In the genomic region with DNA sequence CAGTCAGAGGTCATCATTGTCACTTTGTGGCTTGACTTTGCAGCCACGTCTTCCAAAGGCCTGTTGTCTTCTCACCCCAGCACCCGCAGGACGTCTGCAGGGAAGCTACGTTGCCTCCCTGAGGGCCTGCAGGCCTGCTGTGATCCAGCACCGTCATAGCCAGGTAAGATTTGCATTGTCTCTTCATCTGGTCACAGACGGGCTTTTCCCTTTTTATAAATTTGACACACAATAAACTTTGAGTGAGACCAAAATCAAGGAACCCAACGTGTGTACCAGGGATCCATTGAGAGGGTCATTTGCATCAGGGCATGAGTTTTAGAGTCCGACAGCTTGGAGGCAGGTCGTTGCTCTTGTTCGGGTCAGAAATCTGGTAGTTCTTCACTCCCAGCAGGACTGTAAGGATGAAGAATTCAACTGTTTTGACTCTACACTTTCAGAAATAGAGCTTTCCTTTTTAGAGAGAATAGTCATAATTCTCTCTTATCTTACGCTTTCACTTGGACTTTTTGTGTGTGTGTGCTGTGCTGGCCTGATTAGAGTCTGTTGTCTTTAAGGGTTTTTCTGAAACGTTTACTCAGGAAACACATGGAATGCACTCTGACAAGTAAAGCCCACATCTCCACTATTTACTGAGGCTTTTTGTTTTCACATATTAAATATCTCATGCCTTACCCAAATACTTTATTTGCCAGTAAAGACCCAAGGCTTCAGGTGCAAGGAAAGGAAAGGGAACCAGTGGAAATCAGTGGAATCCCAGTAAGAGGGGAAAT, we compare ENCODE assay signal across 8 cellular contexts.
DNase-seq lines count a peak whose midpoint lies in the region; ATAC-seq and TF ChIP-seq lines count a peak whose summit lies in the region.

No MANE protein-coding gene starts in this region.

- TF ChIP-seq EP300 in sigmoid colon (IDR thresholded peaks at IDR 0.05) = no peak

- no peak for TF ChIP-seq POLR2A in sigmoid colon (IDR thresholded peaks at IDR 0.05)

- peak; percentile 40 for DNase-seq in GDM1 (lab: John Stamatoyannopoulos, UW)
- DNase-seq in T follicular helper cell (ENCODE audit: low read depth) = peak; percentile 47
- peak; percentile 32 to 50 (median 38) for DNase-seq in effector memory CD8-positive, alpha-beta T cell
- no peak for DNase-seq in type B pancreatic cell (ENCODE audit: extremely low spot score, unreplicated experiment)
- no peak for DNase-seq in cerebellar nuclear complex (lab: John Stamatoyannopoulos, UW)
- DNase-seq in sigmoid colon = no peak
- no peak for DNase-seq in HT-29 (ENCODE audit: low spot score)

- ATAC-seq in GM21723 (IDR thresholded peaks at IDR 0.05; ENCODE audit: unreplicated experiment) = peak; percentile 68
- peak; percentile 84 for ATAC-seq in effector memory CD8-positive, alpha-beta T cell (replicated peaks)

- no peak overlapping the region for H3K4me3 ChIP-seq in sigmoid colon

- peak overlapping the region; percentile 53 to 66 for H3K4me3 Mint-ChIP-seq in effector memory CD8-positive, alpha-beta T cell
- H3K4me3 Mint-ChIP-seq in type B pancreatic cell = peak overlapping the region; percentile 15

- intact Hi-C loops in sigmoid colon (cut with DNase I) = no loop called here

- peaks cover 3% of the 10 kb centered on the region for H3K36me3 Mint-ChIP-seq in effector memory CD8-positive, alpha-beta T cell (ENCODE audit: insufficient read depth)
- H3K36me3 Mint-ChIP-seq in type B pancreatic cell = no peaks in the 10 kb centered on the region

- no peaks in the 10 kb centered on the region for H3K9me3 ChIP-seq in sigmoid colon

- H3K27me3 Mint-ChIP-seq in effector memory CD8-positive, alpha-beta T cell = no peaks in the 10 kb centered on the region
- H3K27me3 Mint-ChIP-seq in type B pancreatic cell = no peaks in the 10 kb centered on the region

- peaks cover 0 to 4% (median 0%) of the 10 kb centered on the region in 4 donors for H3K4me1 ChIP-seq in sigmoid colon

- 53 to 74% methylated on average over 12 of the region's 12 CpGs for WGBS in sigmoid colon, 2 donors

- H3K36me3 ChIP-seq in sigmoid colon = no peaks in the 10 kb centered on the region

- H3K9me3 Mint-ChIP-seq in effector memory CD8-positive, alpha-beta T cell = no peaks in the 10 kb centered on the region
- no peaks in the 10 kb centered on the region for H3K9me3 Mint-ChIP-seq in type B pancreatic cell

- no peak for TF ChIP-seq CTCF in type B pancreatic cell (conservative IDR thresholded peaks at IDR 0.05)
- TF ChIP-seq CTCF in sigmoid colon (IDR thresholded peaks at IDR 0.05) = no peak

- H3K4me1 Mint-ChIP-seq in effector memory CD8-positive, alpha-beta T cell (ENCODE audit: low read depth in 2 of 2) = peaks cover 14 to 24% of the 10 kb centered on the region in 2 donors
- peaks cover 16% of the 10 kb centered on the region for H3K4me1 Mint-ChIP-seq in type B pancreatic cell (ENCODE audit: unreplicated experiment)

- H3K27me3 ChIP-seq in sigmoid colon = no peaks in the 10 kb centered on the region

- no peak overlapping the region for H3K27ac ChIP-seq in sigmoid colon

- peak overlapping the region; percentile 96 to 98 for H3K27ac Mint-ChIP-seq in effector memory CD8-positive, alpha-beta T cell
- no peak overlapping the region for H3K27ac Mint-ChIP-seq in type B pancreatic cell

Comparison
In these comparisons a context has a peak if more than half of its experiments do, and no peak if none do; other contexts are left out.
1. DNase-seq: peak in GDM1 (single experiment), T follicular helper cell (single experiment) and effector memory CD8-positive, alpha-beta T cell (3 of 3); none in type B pancreatic cell (single experiment), cerebellar nuclear complex (0 of 2), sigmoid colon (single experiment) and HT-29 (single experiment).